In genomic region chr5:98805070-98805469, GRCh38 we compare ENCODE assay signal across 11 cellular contexts.
"Had no signal": no experiment of that assay in that cellular context is flagged by ENCODE, and none has a peak within 500 bp of the region (broad histone marks: within the 10 kb centered on the region; RNA-seq: fewer than 3 reads in every experiment).

No MANE protein-coding gene starts in this region.

- FAIRE-seq: H1, H54 had no signal

- H3K4me1 Mint-ChIP-seq: GM23338, H9 had no signal

- H3K36me3 ChIP-seq: HAP-1 had no signal

- H3K27ac Mint-ChIP-seq: GM23338, H9, HFFc6 had no signal

- ATAC-seq: GM23338, HCT116 had no signal

- H3K9ac ChIP-seq: GM23248 had no signal

- H2AFZ ChIP-seq: GM23248, GM23338 had no signal

- H3K4me3 Mint-ChIP-seq: GM23338, H9, HFFc6 had no signal

- H3K4me3 ChIP-seq: GM23248, GM23338, HAP-1 had no signal

- H3K4me1 ChIP-seq: HAP-1 had no signal

- DNase-seq: GM23248, GOT3, H7, H9, HCEC 1CT, HFFc6 had no signal

- H3K4me2 ChIP-seq: GM23338 had no signal

- H3K27ac ChIP-seq: GM23248 had no signal
